ENCODE assay signal across 20 cellular contexts in the genomic region with DNA sequence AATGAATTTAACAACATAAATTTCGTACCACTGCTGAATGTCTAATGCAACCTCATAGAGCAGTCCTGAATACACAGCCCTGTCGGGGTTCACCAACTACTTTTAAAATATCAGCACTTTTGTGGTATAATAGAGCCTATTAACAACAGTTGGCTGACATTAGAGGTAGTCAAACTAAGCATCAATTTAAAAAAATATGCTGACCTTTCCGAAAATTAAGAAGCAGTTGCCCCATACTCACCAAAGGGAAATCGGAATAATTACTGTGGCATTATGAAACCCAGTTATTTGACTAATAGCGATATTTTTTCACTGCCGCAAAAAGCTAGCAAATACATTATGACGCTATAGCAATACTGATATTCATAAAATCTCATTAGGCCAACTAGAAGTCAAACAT.
DNase-seq lines count a peak whose midpoint lies in the region; ATAC-seq, FAIRE-seq and TF ChIP-seq lines count a peak whose summit lies in the region.
"Had no signal": no experiment of that assay in that cellular context is flagged by ENCODE, and none has a peak within 500 bp of the region (broad histone marks: within the 10 kb centered on the region; RNA-seq: fewer than 3 reads in every experiment).

No MANE protein-coding gene starts in this region.

- H3K27me3 ChIP-seq in IMR-90 (ENCODE audit: control insufficient read depth, insufficient read depth, low read length) (no peaks in the 10 kb centered on the region), K562 (ENCODE audit: control insufficient read depth in 2 of 2, insufficient read depth in 2 of 2, low read length in 2 of 2) (no peaks in the 10 kb centered on the region), esophagus muscularis mucosa (no peaks in the 10 kb centered on the region)
- H3K27me3 ChIP-seq: BLaER1 treated with 17β-estradiol and CSF1 and Interleukin-3, amounts not matched to agents 10 nM and 100 nM had no signal

- no peak overlapping the region for H2BK20ac ChIP-seq in IMR-90 (ENCODE audit: low read depth, low read length)

- TF ChIP-seq EP300 in A549 (IDR thresholded peaks at IDR 0.05) (no peak), K562 (IDR thresholded peaks at IDR 0.05; ENCODE audit: low read length) (no peak), esophagus muscularis mucosa (IDR thresholded peaks at IDR 0.05) (no peak)

- TF ChIP-seq CTCF in A549 (IDR thresholded peaks at IDR 0.05): no peak
- no peak for TF ChIP-seq CTCF in IMR-90 (conservative IDR thresholded peaks at IDR 0.05; ENCODE audit: low read depth, low read length)
- TF ChIP-seq CTCF in K562 (IDR thresholded peaks at IDR 0.05 in 2 of 3, conservative IDR thresholded peaks at IDR 0.05 in 1 of 3; ENCODE audit: insufficient read depth in 2 of 3, low read depth in 1 of 3, low read length in 3 of 3): no peak
- TF ChIP-seq CTCF in esophagus muscularis mucosa (IDR thresholded peaks at IDR 0.05): no peak

- 33% methylated on average over 7 of the region's 7 CpGs for WGBS in A549 (ENCODE audit: missing lambda C conversion rate)
- no CpG with 5 or more reads among the region's 7 CpGs for WGBS in IMR-90 (ENCODE audit: extremely low coverage in 2 of 2, insufficient read length in 1 of 2), 2 experiments
- 1% methylated on average over 7 of the region's 7 CpGs for WGBS in K562 (ENCODE audit: insufficient coverage, low coverage, missing lambda C conversion rate)
- 93% methylated on average over 7 of the region's 7 CpGs for WGBS in esophagus muscularis mucosa

- H4K91ac ChIP-seq in IMR-90 (ENCODE audit: insufficient read depth, low read depth, low read length): no peak overlapping the region

- H2BK15ac ChIP-seq in IMR-90 (ENCODE audit: low read depth, low read length): no peak overlapping the region

- H3K79me2 ChIP-seq in K562 (ENCODE audit: control insufficient read depth, insufficient read depth, low read length): no peaks in the 10 kb centered on the region

- TF ChIP-seq RAD21 in A549 (conservative IDR thresholded peaks at IDR 0.05 in 1 of 2, IDR thresholded peaks at IDR 0.05 in 1 of 2) (no peak), IMR-90 (IDR thresholded peaks at IDR 0.05; ENCODE audit: low read length) (no peak), K562 (CRISPR knock-in tag; conservative IDR thresholded peaks at IDR 0.05 in 1 of 2, IDR thresholded peaks at IDR 0.05 in 1 of 2) (no peak)

- CTCF ChIA-PET in A549 (lab: Yijun Ruan, JAX) (no interaction called here), IMR-90 (lab: Yijun Ruan, JAX) (interaction anchor here (1.4 kb wide), 1 partner anchor 11 kb away, joined by 3 read pairs; no protein-coding TSS in a partner anchor), K562 (lab: Yijun Ruan, JAX; ENCODE audit: low intra/inter-chr PET ratio) (no interaction called here)

- POLR2A ChIA-PET in A549 (lab: Yijun Ruan, JAX): no interaction called here
- POLR2A ChIA-PET in IMR-90 (lab: Charles Lee; ENCODE audit: unreplicated experiment): no interaction called here
- POLR2A ChIA-PET in K562 (lab: Yijun Ruan, JAX): no interaction called here

- no peak overlapping the region for H3K56ac ChIP-seq in IMR-90 (ENCODE audit: extremely low read depth, insufficient read depth, low read length)

- intact Hi-C loops in IMR-90 (cut with micrococcal nuclease) (no loop called here), K562 (cut with micrococcal nuclease) (no loop called here), esophagus muscularis mucosa (cut with DNase I) (no loop called here)

- H3K4me3 ChIP-seq in A549 (no peak overlapping the region), IMR-90 (ENCODE audit: insufficient read depth, low read depth, low read length) (no peak overlapping the region), K562 (no peak overlapping the region), esophagus muscularis mucosa (no peak overlapping the region)
- H3K4me3 ChIP-seq: BLaER1 treated with 17β-estradiol and CSF1 and Interleukin-3, amounts not matched to agents 10 nM and 100 nM had no signal

- H3K27ac ChIP-seq in A549: no peak overlapping the region
- no peak overlapping the region for H3K27ac ChIP-seq in IMR-90 (ENCODE audit: insufficient read depth, low read length)
- no peak overlapping the region for H3K27ac ChIP-seq in K562 (ENCODE audit: extremely low read depth, low read depth, low read length)
- no peak overlapping the region for H3K27ac ChIP-seq in esophagus muscularis mucosa (replicated peaks in 1 of 4)
- H3K27ac ChIP-seq: BLaER1 treated with 17β-estradiol and CSF1 and Interleukin-3, amounts not matched to agents 10 nM and 100 nM; C4-2B had no signal

- no peak overlapping the region for H3K4ac ChIP-seq in IMR-90 (ENCODE audit: low read depth, low read length)

- H3K23ac ChIP-seq in IMR-90 (ENCODE audit: low read depth, low read length): no peak overlapping the region

- dilution Hi-C loops in IMR-90 (cut with HindIII; ENCODE audit: low sequenced_read_pairs, unreplicated experiment): no loop called here

- no peak overlapping the region for H2AK5ac ChIP-seq in IMR-90 (ENCODE audit: low read depth, low read length)

- no peaks in the 10 kb centered on the region for H3K9me3 ChIP-seq in A549
- H3K9me3 ChIP-seq in IMR-90 (ENCODE audit: control insufficient read depth, insufficient read depth, low read length): no peaks in the 10 kb centered on the region
- H3K9me3 ChIP-seq in K562 (replicated peaks; ENCODE audit: control insufficient read depth, insufficient read depth, low read depth, low read length): no peaks in the 10 kb centered on the region
- H3K9me3 ChIP-seq in esophagus muscularis mucosa: no peaks in the 10 kb centered on the region
- H3K9me3 ChIP-seq: BLaER1 treated with 17β-estradiol and CSF1 and Interleukin-3, amounts not matched to agents 10 nM and 100 nM; Caco-2 had no signal

- H2BK5ac ChIP-seq in IMR-90 (ENCODE audit: low read depth, low read length, poor library complexity, severe bottlenecking): no peak overlapping the region

- FAIRE-seq in A549 (lab: Jason Lieb, UNC) (no peak), K562 (lab: Jason Lieb, UNC) (no peak)
- FAIRE-seq: A204.1, D721Med, G401.6, GM12891, GM19239 had no signal

- H3K36me3 ChIP-seq in IMR-90 (ENCODE audit: control insufficient read depth, insufficient read depth, low read length): no peaks in the 10 kb centered on the region
- no peaks in the 10 kb centered on the region for H3K36me3 ChIP-seq in K562 (ENCODE audit: control insufficient read depth, insufficient read depth, low read length)
- H3K36me3 ChIP-seq in esophagus muscularis mucosa: no peaks in the 10 kb centered on the region
- H3K36me3 ChIP-seq: BLaER1 treated with 17β-estradiol and CSF1 and Interleukin-3, amounts not matched to agents 10 nM and 100 nM had no signal

- no peaks in the 10 kb centered on the region for H3K9me1 ChIP-seq in IMR-90 (ENCODE audit: insufficient read depth, low read length)
- no peaks in the 10 kb centered on the region for H3K9me1 ChIP-seq in K562 (ENCODE audit: control insufficient read depth, insufficient read depth, low read length)

- H3K4me1 ChIP-seq in A549 (no peaks in the 10 kb centered on the region), IMR-90 (ENCODE audit: control insufficient read depth, insufficient read depth, low read length) (no peaks in the 10 kb centered on the region), K562 (replicated peaks in 1 of 2; ENCODE audit: control insufficient read depth in 2 of 2, insufficient read depth in 2 of 2, low read length in 2 of 2) (no peaks in the 10 kb centered on the region), esophagus muscularis mucosa (peaks cover 0 to 16% (median 4%) of the 10 kb centered on the region in 4 donors)
- H3K4me1 ChIP-seq: BLaER1 treated with 17β-estradiol and CSF1 and Interleukin-3, amounts not matched to agents 10 nM and 100 nM; Caco-2 had no signal

- no peaks in the 10 kb centered on the region for H3K79me1 ChIP-seq in IMR-90 (ENCODE audit: low read depth in 1 of 2, low read length in 2 of 2)

- TF ChIP-seq POLR2A in A549 (IDR thresholded peaks at IDR 0.05; ENCODE audit: low read length) (no peak), IMR-90 (IDR thresholded peaks at IDR 0.05; ENCODE audit: low read depth, low read length) (no peak), K562 (conservative IDR thresholded peaks at IDR 0.05) (no peak), esophagus muscularis mucosa (IDR thresholded peaks at IDR 0.05; ENCODE audit: low read depth) (no peak)

- no peak overlapping the region for H4K8ac ChIP-seq in IMR-90 (ENCODE audit: low read depth in 2 of 2, low read length in 2 of 2)

- H3K4me2 ChIP-seq in A549 (no peak overlapping the region), IMR-90 (ENCODE audit: low read depth, low read length) (no peak overlapping the region), K562 (ENCODE audit: insufficient read depth, low read length) (no peak overlapping the region)
- H3K4me2 ChIP-seq: BLaER1 treated with 17β-estradiol and CSF1 and Interleukin-3, amounts not matched to agents 10 nM and 100 nM had no signal

- no peak overlapping the region for H3K18ac ChIP-seq in IMR-90 (ENCODE audit: low read depth, low read length)

- H2BK120ac ChIP-seq in IMR-90 (ENCODE audit: low read depth, low read length): no peak overlapping the region

- no peak overlapping the region for H3K9ac ChIP-seq in IMR-90 (ENCODE audit: low read depth, low read length)
- no peak overlapping the region for H3K9ac ChIP-seq in K562 (ENCODE audit: insufficient read depth in 1 of 2, low read depth in 2 of 2, low read length in 2 of 2)
- H3K9ac ChIP-seq: BLaER1 treated with 17β-estradiol and CSF1 and Interleukin-3, amounts not matched to agents 10 nM and 100 nM had no signal

- no peak overlapping the region for H4K5ac ChIP-seq in IMR-90 (ENCODE audit: low read depth, low read length)

- H4K20me1 ChIP-seq in IMR-90 (ENCODE audit: insufficient read depth, low read length) (no peaks in the 10 kb centered on the region), K562 (replicated peaks; ENCODE audit: control insufficient read depth, insufficient read depth, low read length) (no peaks in the 10 kb centered on the region)
- H4K20me1 ChIP-seq: BLaER1 treated with 17β-estradiol and CSF1 and Interleukin-3, amounts not matched to agents 10 nM and 100 nM had no signal

- ATAC-seq in A549: no peak
- ATAC-seq in IMR-90 (ENCODE audit: low read depth): no peak
- no peak for ATAC-seq in K562
- ATAC-seq: CD8-positive, alpha-beta T cell had no signal

- in situ Hi-C loops in IMR-90 (cut with MboI; ENCODE audit: low sequenced_read_pairs) (no loop called here), K562 (cut with MboI) (no loop called here)

- DNase-seq in A549 (ENCODE audit: low read depth in 1 of 2, low spot score in 1 of 2) (no peak), IMR-90 (no peak), K562 (ENCODE audit: extremely low read depth in 1 of 4, low spot score in 3 of 4) (no peak), esophagus muscularis mucosa (ENCODE audit: extremely low spot score) (no peak), cerebellar cortex (ENCODE audit: low spot score) (no peak)
- DNase-seq: 8988T; AML-193; Caco-2; Calu3; CD4-positive, alpha-beta T cell; CD8-positive, alpha-beta T cell; DMS79 treated with DMSO at 0.1 percent for 48 hours; GF-D8 had no signal

- no peak overlapping the region for H3K14ac ChIP-seq in IMR-90 (replicated peaks; ENCODE audit: low read depth, low read length)

- no peak overlapping the region for H2AK9ac ChIP-seq in IMR-90 (replicated peaks; ENCODE audit: low read depth, low read length, poor library complexity)

- H2AFZ ChIP-seq in IMR-90 (replicated peaks; ENCODE audit: low read length, poor library complexity): no peak overlapping the region
- no peak overlapping the region for H2AFZ ChIP-seq in K562 (ENCODE audit: low read depth, low read length)

- no TSS peak for BruUV-seq in IMR-90 (replicated peaks; lab: Mats Ljungman, UMichigan)
- no TSS peak for BruUV-seq in K562 (replicated peaks; lab: Mats Ljungman, UMichigan)
